Comparison of ENCODE assay signal across 15 cellular contexts in genomic region chr22:48918585-48919186, GRCh38.
A peak's percentile ranks its signal among the peaks of the same experiment; 100 is the strongest.
DNase-seq lines count a peak whose midpoint lies in the region; ATAC-seq and TF ChIP-seq lines count a peak whose summit lies in the region.
"Had no signal": no experiment of that assay in that cellular context is flagged by ENCODE, and none has a peak within 500 bp of the region (broad histone marks: within the 10 kb centered on the region; RNA-seq: fewer than 3 reads in every experiment).

No MANE protein-coding gene starts in this region.

- no peak overlapping the region for H4K91ac ChIP-seq in neuronal stem cell (ENCODE audit: low read depth, low read length, poor library complexity)

- H3K23ac ChIP-seq in neuronal stem cell (ENCODE audit: low read depth, low read length, poor library complexity): peak overlapping the region; percentile 29

- ATAC-seq in HG03139 (IDR thresholded peaks at IDR 0.05; ENCODE audit: unreplicated experiment): no peak
- ATAC-seq: stimulated activated effector memory CD8-positive, alpha-beta T cell treated with anti-CD3 and anti-CD28 coated beads, Interleukin-12 subunit alpha, Interleukin-12 subunit beta, amount 100 ng/mL, for 72 hours; WTC11 had no signal

- H3K18ac ChIP-seq in neuronal stem cell (ENCODE audit: low read length): peak overlapping the region; percentile 67

- H2BK15ac ChIP-seq in neuronal stem cell (ENCODE audit: low read length): no peak overlapping the region

- H3K36me3 ChIP-seq in neuronal stem cell (replicated peaks in 1 of 2; ENCODE audit: control insufficient read depth in 2 of 2, insufficient read depth in 2 of 2, low read length in 2 of 2): no peaks in the 10 kb centered on the region
- no peaks in the 10 kb centered on the region for H3K36me3 ChIP-seq in SJCRH30
- no peaks in the 10 kb centered on the region for H3K36me3 ChIP-seq in esophagus squamous epithelium
- H3K36me3 ChIP-seq: Peyer's patch had no signal

- H2BK120ac ChIP-seq in neuronal stem cell (ENCODE audit: low read depth, low read length): no peak overlapping the region

- H2AK5ac ChIP-seq in neuronal stem cell (ENCODE audit: low read depth, low read length): no peak overlapping the region

- no peaks in the 10 kb centered on the region for H3K27me3 ChIP-seq in neuronal stem cell (ENCODE audit: control insufficient read depth in 3 of 3, insufficient read depth in 3 of 3, low read depth in 1 of 3, low read length in 3 of 3)
- peaks cover 33% of the 10 kb centered on the region for H3K27me3 ChIP-seq in SJCRH30
- H3K27me3 ChIP-seq in esophagus squamous epithelium: peaks cover 0 to 64% (median 0%) of the 10 kb centered on the region in 4 donors
- H3K27me3 ChIP-seq: Peyer's patch had no signal

- peak overlapping the region; percentile 16 for H2BK12ac ChIP-seq in neuronal stem cell (ENCODE audit: low read length)

- peaks cover 8 to 16% of the 10 kb centered on the region in 2 donors for H3K4me1 ChIP-seq in neuronal stem cell (ENCODE audit: control insufficient read depth in 2 of 2, insufficient read depth in 1 of 2, low read depth in 1 of 2, low read length in 2 of 2)
- H3K4me1 ChIP-seq in SJCRH30: no peaks in the 10 kb centered on the region
- no peaks in the 10 kb centered on the region for H3K4me1 ChIP-seq in esophagus squamous epithelium
- H3K4me1 ChIP-seq: Peyer's patch had no signal

- DNase-seq in DMS79 (lab: John Stamatoyannopoulos, UW): peak; percentile 77
- DNase-seq in NCI-H2029 treated with DMSO at 0.1 percent for 48 hours (lab: John Stamatoyannopoulos, UW): peak; percentile 77
- no peak for DNase-seq in neuronal stem cell (ENCODE audit: low spot score)
- DNase-seq in SJCRH30: no peak
- no peak for DNase-seq in esophagus squamous epithelium (lab: John Stamatoyannopoulos, UW)
- DNase-seq in activated CD4-positive, CD25-positive, alpha-beta regulatory T cell treated with anti-CD3 and anti-CD28 coated beads, Interleukin-2, amount 50 U/mL, for 72 hours: no peak
- DNase-seq: activated naive CD4-positive, alpha-beta T cell treated with anti-CD3 and anti-CD28 coated beads, Interleukin-2, amount 10 ng/mL, durations not matched to agents 7 days and 5 days; GDM1; occipital lobe; Peyer's patch had no signal

- TF ChIP-seq CTCF in esophagus squamous epithelium (IDR thresholded peaks at IDR 0.05): no peak

- peak overlapping the region; percentile 94 for H3K27ac ChIP-seq in angular gyrus (ENCODE audit: low read depth, low read length)
- no peak overlapping the region for H3K27ac ChIP-seq in neuronal stem cell (replicated peaks; ENCODE audit: low read length)
- H3K27ac ChIP-seq in SJCRH30: no peak overlapping the region
- no peak overlapping the region for H3K27ac ChIP-seq in esophagus squamous epithelium
- H3K27ac ChIP-seq: Peyer's patch, skin epidermis had no signal

- H3K4me3 ChIP-seq in neuronal stem cell (ENCODE audit: low read length in 2 of 2) (no peak overlapping the region), SJCRH30 (no peak overlapping the region), esophagus squamous epithelium (no peak overlapping the region)
- H3K4me3 ChIP-seq: Peyer's patch, skin epidermis had no signal

- H3K79me1 ChIP-seq in neuronal stem cell (ENCODE audit: low read depth, low read length): no peaks in the 10 kb centered on the region

- no peak overlapping the region for H2BK5ac ChIP-seq in neuronal stem cell (ENCODE audit: low read length)

- no CpG with 5 or more reads among the region's 7 CpGs for WGBS in neuronal stem cell (ENCODE audit: extremely low coverage in 2 of 2, insufficient read length in 2 of 2, insufficient replicate concordance in 1 of 2), 2 donors
- 33 to 55% methylated on average over 5 to 7 of the region's 7 CpGs for WGBS in esophagus squamous epithelium, 2 donors

- peak overlapping the region; percentile 69 for H2AFZ ChIP-seq in neuronal stem cell (ENCODE audit: low read length)

- H3K14ac ChIP-seq in neuronal stem cell (ENCODE audit: low read length): no peak overlapping the region

- no peak overlapping the region for H3K4me2 ChIP-seq in neuronal stem cell (ENCODE audit: insufficient read depth, low read length, poor library complexity, severe bottlenecking)

- H3K9ac ChIP-seq in neuronal stem cell (ENCODE audit: low read depth, low read length, poor library complexity): no peak overlapping the region

- TF ChIP-seq POLR2A in esophagus squamous epithelium (IDR thresholded peaks at IDR 0.05): no peak

- no peak overlapping the region for H4K8ac ChIP-seq in neuronal stem cell (ENCODE audit: low read depth, low read length)

- intact Hi-C loops in esophagus squamous epithelium (cut with DNase I): no loop called here

- H3K9me3 ChIP-seq in neuronal stem cell (replicated peaks in 1 of 2; ENCODE audit: control insufficient read depth in 2 of 2, insufficient read depth in 1 of 2, low read depth in 1 of 2, low read length in 2 of 2) (no peaks in the 10 kb centered on the region), SJCRH30 (replicated peaks) (no peaks in the 10 kb centered on the region), esophagus squamous epithelium (no peaks in the 10 kb centered on the region)
- H3K9me3 ChIP-seq: Peyer's patch had no signal

- H3K4ac ChIP-seq in neuronal stem cell (ENCODE audit: low read length): no peak overlapping the region

Comparison
In these comparisons a context has a peak if more than half of its experiments do, and no peak if none do; other contexts are left out.
1. DNase-seq: peak in DMS79 (single experiment) and NCI-H2029 treated with DMSO at 0.1 percent for 48 hours (single experiment); none in neuronal stem cell (single experiment), SJCRH30 (0 of 2), esophagus squamous epithelium (single experiment) and activated CD4-positive, CD25-positive, alpha-beta regulatory T cell treated with anti-CD3 and anti-CD28 coated beads, Interleukin-2, amount 50 U/mL, for 72 hours (single experiment).